Comparison of ENCODE assay signal across 1 cellular context in genomic region chrX:47560831-47561652, GRCh38.
TF ChIP-seq lines count a peak whose summit lies in the region.

Gene ARAF, plus strand, starts transcription at chrX:47561205. Its CDS starts 1,763 bp downstream, at chrX:47562968.

TF ChIP-seq in GM12878, 131 proteins besides CTCF, POLR2A, EP300 and RAD21 (continued from another document):
- TF ChIP-seq ZBTB40 (IDR thresholded peaks at IDR 0.05; ENCODE audit: borderline replicate concordance) (peak; percentile 40; the same call in 1 of the 2 replicates), POLR2AphosphoS5 (IDR thresholded peaks at IDR 0.05; ENCODE audit: low read length) (peak; percentile 84; the same call in 1 of the 2 replicates), LARP7 (IDR thresholded peaks at IDR 0.05) (no peak), ZNF24 (IDR thresholded peaks at IDR 0.05) (0 out of 2 replicates have a peak, but pooled peaks have one; percentile 8), BRCA1 (IDR thresholded peaks at IDR 0.05; ENCODE audit: low read depth, low read length) (no peak), RUNX3 (IDR thresholded peaks at IDR 0.05; ENCODE audit: low read length) (peak; percentile 34; the same call in 1 of the 2 replicates), BMI1 (IDR thresholded peaks at IDR 0.05; ENCODE audit: borderline replicate concordance) (no peak), ESRRA (IDR thresholded peaks at IDR 0.05; ENCODE audit: low read length) (peak; percentile 21; the same call in 1 of the 2 replicates), RFX5 (IDR thresholded peaks at IDR 0.05; ENCODE audit: low read depth, low read length) (0 out of 2 replicates have a peak, but pooled peaks have one; percentile 24), POU2F2 (IDR thresholded peaks at IDR 0.05; ENCODE audit: borderline replicate concordance, low read depth, low read length) (0 out of 3 replicates have a peak, but pooled peaks have one; percentile 20), FOXK2 (IDR thresholded peaks at IDR 0.05) (peak; percentile 96), TAF1 (IDR thresholded peaks at IDR 0.05; ENCODE audit: borderline replicate concordance, low read depth, low read length) (peak; percentile 85), PKNOX1 (IDR thresholded peaks at IDR 0.05) (peak; percentile 99), BCLAF1 (IDR thresholded peaks at IDR 0.05) (peak; percentile 88), JUND (IDR thresholded peaks at IDR 0.05; ENCODE audit: low read depth, low read length) (peak; percentile 99), ZNF687 (IDR thresholded peaks at IDR 0.05) (peak; percentile 52; the same call in 1 of the 2 replicates), SMC3 (IDR thresholded peaks at IDR 0.05; ENCODE audit: borderline replicate concordance, low read length) (no peak), CHD2 (IDR thresholded peaks at IDR 0.05; ENCODE audit: borderline replicate concordance, low read depth, low read length) (peak; percentile 85; the same call in 1 of the 2 replicates), KLF5 (IDR thresholded peaks at IDR 0.05; ENCODE audit: partially characterized antibody) (peak; percentile 98), STAT3 (IDR thresholded peaks at IDR 0.05; ENCODE audit: low read depth, low read length) (no peak), MYB (IDR thresholded peaks at IDR 0.05; ENCODE audit: borderline replicate concordance, low read depth, low read length) (0 out of 2 replicates have a peak, but pooled peaks have one; percentile 51), DPF2 (IDR thresholded peaks at IDR 0.05) (peak; percentile 91), RELB (IDR thresholded peaks at IDR 0.05; ENCODE audit: low read depth) (peak; percentile 40; the same call in 1 of the 2 replicates), NR2F1 (conservative IDR thresholded peaks at IDR 0.05) (peak; percentile 80), CREB1 (IDR thresholded peaks at IDR 0.05; ENCODE audit: low read depth) (peak; percentile 70), SPI1 (IDR thresholded peaks at IDR 0.05; ENCODE audit: borderline replicate concordance, insufficient read depth, low read depth, low read length) (no peak), SP1 (IDR thresholded peaks at IDR 0.05; ENCODE audit: low read depth, low read length) (peak; percentile 93), SIN3A (IDR thresholded peaks at IDR 0.05; ENCODE audit: low read depth, low read length) (peak; percentile 63), SIX5 (IDR thresholded peaks at IDR 0.05; ENCODE audit: low read depth, low read length, severe bottlenecking) (peak; percentile 45), NFIC (IDR thresholded peaks at IDR 0.05; ENCODE audit: low read depth, low read length) (no peak), RAD51 (IDR thresholded peaks at IDR 0.05) (no peak), NFYA (IDR thresholded peaks at IDR 0.05; ENCODE audit: borderline replicate concordance, low read depth, low read length) (peak; percentile 44; the same call in 1 of the 2 replicates), E4F1 (IDR thresholded peaks at IDR 0.05; ENCODE audit: borderline replicate concordance, partially characterized antibody) (peak; percentile 55), PBX3 (IDR thresholded peaks at IDR 0.05; ENCODE audit: insufficient replicate concordance, low read depth, low read length) (peak; percentile 97), SMARCA5 (IDR thresholded peaks at IDR 0.05) (peak; percentile 44; the same call in 1 of the 2 replicates), CHD1 (IDR thresholded peaks at IDR 0.05; ENCODE audit: low read depth, low read length) (peak; percentile 98), KAT2A (conservative IDR thresholded peaks at IDR 0.05; ENCODE audit: control insufficient read depth, low read depth, low read length) (no peak), ATF7 (IDR thresholded peaks at IDR 0.05; ENCODE audit: low read depth) (peak; percentile 98), FOS (IDR thresholded peaks at IDR 0.05; ENCODE audit: borderline replicate concordance, extremely low read depth, insufficient read length) (peak; percentile 91), CREM (IDR thresholded peaks at IDR 0.05; ENCODE audit: low read depth) (peak; percentile 21; the same call in 1 of the 2 replicates), NBN (IDR thresholded peaks at IDR 0.05) (0 out of 2 replicates have a peak, but pooled peaks have one; percentile 54), E2F4 (IDR thresholded peaks at IDR 0.05; ENCODE audit: low read depth, low read length) (0 out of 2 replicates have a peak, but pooled peaks have one; percentile 14), GATAD2B (conservative IDR thresholded peaks at IDR 0.05; ENCODE audit: low read depth) (no peak), YY1 (IDR thresholded peaks at IDR 0.05; ENCODE audit: low read depth, low read length) (peak; percentile 90), BHLHE40 (IDR thresholded peaks at IDR 0.05; ENCODE audit: borderline replicate concordance in 1 of 2, low read depth in 2 of 2, low read length in 1 of 2) (peak; percentile 93 to 95), SMAD5 (IDR thresholded peaks at IDR 0.05; ENCODE audit: low read depth) (0 out of 2 replicates have a peak, but pooled peaks have one; percentile 33)
